Comparison of ENCODE assay signal across 18 cellular contexts in the genomic region with DNA sequence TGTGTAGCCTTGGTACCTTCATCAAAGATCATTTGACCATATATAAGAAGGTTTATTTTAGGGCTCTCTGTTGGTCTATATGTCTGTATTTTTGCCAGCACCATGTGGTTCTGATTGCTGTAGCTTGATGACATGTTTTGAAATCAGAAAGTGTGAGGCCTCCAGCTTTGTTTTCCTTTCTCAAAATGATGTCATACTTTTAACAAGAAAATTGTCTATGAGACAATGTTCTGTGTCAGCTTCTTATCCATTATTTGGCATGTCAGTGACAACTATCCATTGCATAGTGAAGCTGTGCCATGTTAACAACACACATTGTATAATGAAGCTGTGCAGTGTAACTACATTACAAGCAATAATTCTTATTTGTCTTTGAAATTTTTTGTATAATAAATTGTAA. TPM values are rescaled to one million over a fixed set of nuclear protein-coding genes. Genes with fewer than 3 reads are reported as not detected.
"Had no signal": no experiment of that assay in that cellular context is flagged by ENCODE, and none has a peak within 500 bp of the region (broad histone marks: within the 10 kb centered on the region; RNA-seq: fewer than 3 reads in every experiment).

No MANE protein-coding gene starts in this region.

- H3K4me3 ChIP-seq: K562, SJSA1, SK-N-MC had no signal

- H3K4me1 ChIP-seq: SJSA1 had no signal

- H3K36me3 ChIP-seq: SJSA1 had no signal

- H3K9me3 ChIP-seq: SJSA1 had no signal

- DNase-seq: MV-4-11, NCI-H1048, NCI-H1105, NCI-H1417, NCI-H1436 treated with DMSO at 0.1 percent for 48 hours, NCI-H1694, NCI-H187 treated with DMSO at 0.1 percent for 48 hours, NCI-H2029 treated with DMSO at 0.1 percent for 48 hours, NCI-H2227 treated with DMSO at 0.1 percent for 48 hours, NCI-H524, NCI-H748 treated with DMSO at 0.1 percent for 48 hours, Right ventricle myocardium superior, RPMI8226, SIG-M5 had no signal

- ATAC-seq: K562 had no signal

- FAIRE-seq: K562, RCC 7860 had no signal

- H3K27ac ChIP-seq: SJSA1, SK-N-MC had no signal

RNA-seq across cellular contexts. Expression of a gene that starts 9.1 kb away (rescaled TPM):
- total RNA-seq: SJSA1 had no signal
- polyA plus RNA-seq: K562 had no signal
